8 cellular contexts compared by ENCODE assay signal in the genomic region with DNA sequence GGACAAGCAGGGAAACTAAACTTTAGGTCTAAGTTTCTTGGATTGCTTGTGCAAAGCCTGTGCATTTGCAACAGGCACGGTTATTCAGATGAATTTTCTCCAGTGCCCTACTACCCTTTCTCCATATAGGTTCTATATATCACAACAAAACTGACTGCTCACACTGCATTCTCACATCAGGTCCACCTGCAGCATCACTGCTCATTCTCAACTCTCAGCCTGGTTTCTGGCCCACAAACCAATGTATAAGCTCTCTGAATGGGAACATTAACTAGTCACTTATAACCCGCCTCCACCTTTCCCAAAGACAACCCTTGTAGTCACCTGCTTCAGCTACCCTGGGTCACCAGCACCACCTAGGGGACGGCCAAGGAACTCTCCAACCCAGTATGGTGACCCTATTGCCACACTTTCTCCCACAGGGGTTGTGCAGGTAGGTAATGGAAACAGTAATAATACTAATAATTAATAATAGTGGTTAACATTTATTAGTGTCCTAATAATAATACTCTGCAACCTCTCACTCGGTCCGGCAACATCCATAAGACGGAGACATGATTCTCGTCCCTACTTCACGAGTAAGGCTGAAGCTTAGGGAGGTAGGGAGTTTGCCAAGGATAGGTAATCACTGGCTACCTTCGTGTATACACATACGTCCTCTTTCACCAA.
DNase-seq lines count a peak whose midpoint lies in the region; ATAC-seq and TF ChIP-seq lines count a peak whose summit lies in the region.

No MANE protein-coding gene starts in this region.

- H3K4me1 ChIP-seq in uterus, result no peaks in the 10 kb centered on the region

- no peaks in the 10 kb centered on the region for H3K36me3 ChIP-seq in uterus

- DNase-seq in COR-L47 (lab: John Stamatoyannopoulos, UW) (peak; percentile 52), LoVo (ENCODE audit: low spot score) (peak; percentile 40), chondrocyte (ENCODE audit: low spot score) (no peak), natural killer cell (peak; percentile 31), uterus (peak; percentile 31 to 37), NCI-H524 treated with DMSO at 0.1 percent for 48 hours (lab: John Stamatoyannopoulos, UW) (no peak)

- H3K4me3 ChIP-seq in WI38 (ENCODE audit: low read depth, low read length) (no peak overlapping the region), uterus (no peak overlapping the region)

- intact Hi-C loops in natural killer cell (cut with micrococcal nuclease), result no loop called here
- intact Hi-C loops in uterus (cut with DNase I; ENCODE audit: low total_unique reads), result no loop called here

- H3K9me3 ChIP-seq in uterus, result no peaks in the 10 kb centered on the region

- H3K27ac ChIP-seq in uterus, result no peak overlapping the region

- H3K27ac Mint-ChIP-seq in chondrocyte (ENCODE audit: unreplicated experiment) (no peak overlapping the region), natural killer cell (peak overlapping the region; percentile 43 to 63)

- no peak for TF ChIP-seq POLR2A in uterus (IDR thresholded peaks at IDR 0.05)

- peaks cover 36% of the 10 kb centered on the region for H3K36me3 Mint-ChIP-seq in chondrocyte (ENCODE audit: low read depth)
- peaks cover 32% of the 10 kb centered on the region for H3K36me3 Mint-ChIP-seq in natural killer cell

- TF ChIP-seq CTCF in WI38 (IDR thresholded peaks at IDR 0.05; ENCODE audit: low read depth, low read length), result peak; percentile 59
- TF ChIP-seq CTCF in chondrocyte (IDR thresholded peaks at IDR 0.05), result peak; percentile 78
- TF ChIP-seq CTCF in natural killer cell (IDR thresholded peaks at IDR 0.05), result peak; percentile 72
- TF ChIP-seq CTCF in uterus (IDR thresholded peaks at IDR 0.05), result peak; percentile 36 to 52 (median 46)

- H3K4me1 Mint-ChIP-seq in chondrocyte (ENCODE audit: low read depth) (peaks cover 29% of the 10 kb centered on the region), natural killer cell (peaks cover 15 to 34% of the 10 kb centered on the region in 2 donors)

- ATAC-seq in GM19452 (IDR thresholded peaks at IDR 0.05; ENCODE audit: unreplicated experiment) (peak; percentile 70), natural killer cell (peak; percentile 58 to 86 (median 77))

- no peaks in the 10 kb centered on the region for H3K27me3 ChIP-seq in uterus

- no peaks in the 10 kb centered on the region for H3K27me3 Mint-ChIP-seq in chondrocyte (ENCODE audit: low read depth)
- H3K27me3 Mint-ChIP-seq in natural killer cell (ENCODE audit: low read depth in 2 of 2), result no peaks in the 10 kb centered on the region

- H3K4me3 Mint-ChIP-seq in chondrocyte (ENCODE audit: unreplicated experiment) (no peak overlapping the region), natural killer cell (no peak overlapping the region)

- H3K9me3 Mint-ChIP-seq in chondrocyte (ENCODE audit: low read depth) (no peaks in the 10 kb centered on the region), natural killer cell (no peaks in the 10 kb centered on the region)

Comparison
In these comparisons a context has a peak if more than half of its experiments do, and no peak if none do; other contexts are left out.
1. DNase-seq: peak in COR-L47 (single experiment), LoVo (single experiment), natural killer cell (single experiment) and uterus (2 of 2); none in chondrocyte (single experiment) and NCI-H524 treated with DMSO at 0.1 percent for 48 hours (single experiment).
2. Peak in every context shown above with its lines, with median percentiles within 50 percentile points of each other: CTCF ChIP-seq.